7 cellular contexts compared by ENCODE assay signal in genomic region chr9:36903541-36904435, GRCh38.
DNase-seq lines count a peak whose midpoint lies in the region; ATAC-seq and TF ChIP-seq lines count a peak whose summit lies in the region.

No MANE protein-coding gene starts in this region.

- no peaks in the 10 kb centered on the region for H3K36me3 ChIP-seq in uterus

- H3K27me3 Mint-ChIP-seq in activated B cell treated with CpG ODN at 0.5 μM for 24 hours (no peaks in the 10 kb centered on the region), memory B cell (no peaks in the 10 kb centered on the region)

- H3K27me3 ChIP-seq in uterus = no peaks in the 10 kb centered on the region

- peak; percentile 61 for ATAC-seq in GM19023 (IDR thresholded peaks at IDR 0.05; ENCODE audit: unreplicated experiment)
- ATAC-seq in HG03139 (IDR thresholded peaks at IDR 0.05; ENCODE audit: unreplicated experiment) = peak; percentile 51
- ATAC-seq in activated B cell treated with CpG ODN at 0.5 μM for 24 hours (ENCODE audit: low read depth) = peak; percentile 57
- ATAC-seq in memory B cell (ENCODE audit: low read depth) = no peak
- no peak for ATAC-seq in HG02852 (IDR thresholded peaks at IDR 0.05; ENCODE audit: unreplicated experiment)

- H3K4me3 ChIP-seq in uterus = no peak overlapping the region

- H3K9me3 ChIP-seq in uterus = no peaks in the 10 kb centered on the region

- H3K4me1 ChIP-seq in uterus = no peaks in the 10 kb centered on the region

- DNase-seq in activated B cell treated with CpG ODN at 0.5 μM for 24 hours (no peak), memory B cell (ENCODE audit: low spot score in 2 of 2) (no peak), uterus (no peak), medulla oblongata (ENCODE audit: extremely low spot score) (no peak)

- H3K9me3 Mint-ChIP-seq in activated B cell treated with CpG ODN at 0.5 μM for 24 hours (no peaks in the 10 kb centered on the region), memory B cell (no peaks in the 10 kb centered on the region)

- H3K4me3 Mint-ChIP-seq in activated B cell treated with CpG ODN at 0.5 μM for 24 hours (no peak overlapping the region), memory B cell (no peak overlapping the region)

- peaks cover 68% of the 10 kb centered on the region for H3K4me1 Mint-ChIP-seq in activated B cell treated with CpG ODN at 0.5 μM for 24 hours
- H3K4me1 Mint-ChIP-seq in memory B cell = peaks cover 48% of the 10 kb centered on the region

- peaks cover 92% of the 10 kb centered on the region for H3K36me3 Mint-ChIP-seq in activated B cell treated with CpG ODN at 0.5 μM for 24 hours (ENCODE audit: low read depth)
- peaks cover 45% of the 10 kb centered on the region for H3K36me3 Mint-ChIP-seq in memory B cell

- TF ChIP-seq CTCF in activated B cell treated with CpG ODN at 0.5 μM for 24 hours (IDR thresholded peaks at IDR 0.05) (no peak), uterus (IDR thresholded peaks at IDR 0.05) (no peak)

- TF ChIP-seq POLR2A in uterus (IDR thresholded peaks at IDR 0.05) = no peak

- POLR2A ChIA-PET in activated B cell treated with CpG ODN at 0.5 μM for 24 hours (lab: Charles Lee) = interaction anchor here (0.7 to 1.0 kb wide), 3 partner anchors 19 to 31 kb away, joined by 3 read pairs; no protein-coding TSS in a partner anchor

- H3K27ac ChIP-seq in uterus = no peak overlapping the region

- CTCF ChIA-PET in activated B cell treated with CpG ODN at 0.5 μM for 24 hours (lab: Charles Lee) = interaction anchor here (0.8 kb wide), 1 partner anchor 31 kb away, joined by 4 read pairs; no protein-coding TSS in a partner anchor

- intact Hi-C loops in activated B cell treated with CpG ODN at 0.5 μM for 24 hours (cut with micrococcal nuclease) (no loop called here), uterus (cut with DNase I; ENCODE audit: low total_unique reads) (no loop called here)

- H3K27ac Mint-ChIP-seq in activated B cell treated with CpG ODN at 0.5 μM for 24 hours (peak overlapping the region; percentile 32), memory B cell (peak overlapping the region; percentile 85)

Comparison
In these comparisons a context has a peak if more than half of its experiments do, and no peak if none do; other contexts are left out.
1. ATAC-seq: peak in GM19023 (single experiment), HG03139 (single experiment) and activated B cell treated with CpG ODN at 0.5 μM for 24 hours (single experiment); none in memory B cell (single experiment) and HG02852 (single experiment).